In genomic region chr7:109354000-109354399, GRCh38 we compare ENCODE assay signal across 20 cellular contexts.
"Had no signal": no experiment of that assay in that cellular context is flagged by ENCODE, and none has a peak within 500 bp of the region (broad histone marks: within the 10 kb centered on the region; RNA-seq: fewer than 3 reads in every experiment).

No MANE protein-coding gene starts in this region.

- H3K4me3 Mint-ChIP-seq: endodermal cell; immature natural killer cell; memory B cell; naive B cell; nephron; stimulated activated naive B cell treated with anti-CD40 and anti-IgM and Interleukin-4, amounts not matched to agents 10 μg/mL and 1 μg/mL and 100 μg/mL, for 72 hours; stimulated activated naive CD8-positive, alpha-beta T cell treated with anti-CD3 and anti-CD28 coated beads, Interleukin-15, amount 100 ng/mL, for 72 hours had no signal

- H3K9me3 ChIP-seq: colonic mucosa, left ventricle myocardium inferior, lower lobe of right lung, testis, tibial nerve had no signal

- H3K9me3 Mint-ChIP-seq: endodermal cell, nephron had no signal

- H3K27me3 Mint-ChIP-seq: memory B cell; naive B cell; stimulated activated naive B cell treated with anti-CD40 and anti-IgM and Interleukin-4, amounts not matched to agents 10 μg/mL and 1 μg/mL and 100 μg/mL, for 72 hours; stimulated activated naive CD8-positive, alpha-beta T cell treated with anti-CD3 and anti-CD28 coated beads, Interleukin-15, amount 100 ng/mL, for 72 hours had no signal

- H3K4me3 ChIP-seq: colonic mucosa, left ventricle myocardium inferior, lower lobe of right lung, testis, tibial nerve had no signal

- H3K4me1 ChIP-seq: colonic mucosa, foreskin keratinocyte, left ventricle myocardium inferior, lower lobe of right lung, testis, tibial nerve had no signal

- H3K36me3 ChIP-seq: colonic mucosa, left ventricle myocardium inferior, lower lobe of right lung, tibial nerve had no signal

- H3K27ac ChIP-seq: colonic mucosa, foreskin keratinocyte, left ventricle myocardium inferior, lower lobe of right lung, testis, tibial nerve had no signal

- H3K27me3 ChIP-seq: colonic mucosa, foreskin keratinocyte, testis, tibial nerve had no signal

- H3K4me1 Mint-ChIP-seq: endodermal cell; immature natural killer cell; memory B cell; naive B cell; nephron; stimulated activated naive B cell treated with anti-CD40 and anti-IgM and Interleukin-4, amounts not matched to agents 10 μg/mL and 1 μg/mL and 100 μg/mL, for 72 hours; stimulated activated naive CD8-positive, alpha-beta T cell treated with anti-CD3 and anti-CD28 coated beads, Interleukin-15, amount 100 ng/mL, for 72 hours had no signal

- H3K27ac Mint-ChIP-seq: endodermal cell; immature natural killer cell; memory B cell; naive B cell; nephron; stimulated activated naive B cell treated with anti-CD40 and anti-IgM and Interleukin-4, amounts not matched to agents 10 μg/mL and 1 μg/mL and 100 μg/mL, for 72 hours; stimulated activated naive CD8-positive, alpha-beta T cell treated with anti-CD3 and anti-CD28 coated beads, Interleukin-15, amount 100 ng/mL, for 72 hours had no signal

- H3K36me3 Mint-ChIP-seq: immature natural killer cell; memory B cell; naive B cell; stimulated activated naive B cell treated with anti-CD40 and anti-IgM and Interleukin-4, amounts not matched to agents 10 μg/mL and 1 μg/mL and 100 μg/mL, for 72 hours had no signal

- DNase-seq: colonic mucosa; dermis blood vessel endothelial cell; effector CD4-positive, alpha-beta T cell; endodermal cell; erythroblast; foreskin keratinocyte; immature natural killer cell; kidney; left cardiac atrium; left ventricle myocardium inferior; lower lobe of right lung; naive B cell; stimulated activated CD4-positive, alpha-beta T cell treated with anti-CD3 and anti-CD28 coated beads, Interleukin-2, amount 100 ng/mL, for 24 hours; stimulated activated CD4-positive, alpha-beta T cell treated with anti-CD3 and anti-CD28 coated beads, Interleukin-4, amount 100 ng/mL, for 4 hours; stimulated activated naive B cell treated with anti-CD40 and anti-IgM and Interleukin-4, amounts not matched to agents 10 μg/mL and 1 μg/mL and 100 μg/mL, for 72 hours; stimulated activated naive CD8-positive, alpha-beta T cell treated with anti-CD3 and anti-CD28 coated beads, Interleukin-15, amount 100 ng/mL, for 72 hours; testis had no signal
